In genomic region chr15:60375255-60375809, GRCh38 we compare ENCODE assay signal across 11 cellular contexts. TPM values are rescaled to one million over a fixed set of nuclear protein-coding genes. Genes with fewer than 3 reads are reported as not detected.
DNase-seq lines count a peak whose midpoint lies in the region; ATAC-seq and TF ChIP-seq lines count a peak whose summit lies in the region.
"Had no signal": no experiment of that assay in that cellular context is flagged by ENCODE, and none has a peak within 500 bp of the region (broad histone marks: within the 10 kb centered on the region; RNA-seq: fewer than 3 reads in every experiment).

No MANE protein-coding gene starts in this region.

- no peak overlapping the region for H3K18ac ChIP-seq in trophoblast cell (ENCODE audit: low read length)

- ATAC-seq in activated CD4-positive, alpha-beta T cell treated with anti-CD3 and anti-CD28 coated beads for 36 hours: no peak
- ATAC-seq in GM19023 (IDR thresholded peaks at IDR 0.05; ENCODE audit: unreplicated experiment): no peak

- DNase-seq in AG04450 (ENCODE audit: low read depth, low spot score): no peak
- peak; percentile 73 for DNase-seq in NCI-H2081 treated with DMSO at 0.1 percent for 48 hours (lab: John Stamatoyannopoulos, UW)
- no peak for DNase-seq in epithelial cell of prostate (ENCODE audit: low read depth, low spot score)
- no peak for DNase-seq in trophoblast cell
- DNase-seq in lower leg skin (ENCODE audit: low spot score in 2 of 2): no peak
- no peak for DNase-seq in globus pallidus (ENCODE audit: low spot score)
- DNase-seq in activated CD4-positive, alpha-beta T cell treated with anti-CD3 and anti-CD28 coated beads for 36 hours: no peak
- DNase-seq: hippocampal formation had no signal

- no peak overlapping the region for H2BK12ac ChIP-seq in trophoblast cell (ENCODE audit: low read length)

- H3K23ac ChIP-seq in trophoblast cell (ENCODE audit: low read length): no peak overlapping the region

- H2BK120ac ChIP-seq in trophoblast cell (ENCODE audit: insufficient read depth, low read length, poor library complexity): no peak overlapping the region

- H4K8ac ChIP-seq in trophoblast cell (ENCODE audit: low read depth, low read length): no peak overlapping the region

- H3K4me1 Mint-ChIP-seq in activated CD4-positive, alpha-beta T cell treated with anti-CD3 and anti-CD28 coated beads for 36 hours: peaks cover 13% of the 10 kb centered on the region
- H3K4me1 Mint-ChIP-seq: CD14-positive monocyte had no signal

- POLR2A ChIA-PET in AG04450 (lab: Yijun Ruan, JAX): interaction anchor here (0.9 to 2.8 kb wide), 6 partner anchors 8 to 25 kb away, joined by 3 to 24 read pairs (median 10); partner anchors contain the start of gene ANXA2
- POLR2A ChIA-PET in activated CD4-positive, alpha-beta T cell treated with anti-CD3 and anti-CD28 coated beads for 36 hours (lab: Charles Lee): no interaction called here

- no peak for TF ChIP-seq POLR2A in lower leg skin (IDR thresholded peaks at IDR 0.05)

- H3K9me3 ChIP-seq in AG04450 (ENCODE audit: control insufficient read depth, insufficient read depth, low read length) (no peaks in the 10 kb centered on the region), trophoblast cell (ENCODE audit: insufficient read depth, low read depth, low read length) (no peaks in the 10 kb centered on the region)

- no peak overlapping the region for H4K12ac ChIP-seq in trophoblast cell (ENCODE audit: low read depth, low read length)

- H3K79me1 ChIP-seq in trophoblast cell (ENCODE audit: low read length): peaks cover 26% of the 10 kb centered on the region

- peaks cover 41 to 56% of the 10 kb centered on the region in 2 experiments for H3K36me3 ChIP-seq in trophoblast cell (ENCODE audit: control insufficient read depth in 1 of 2, insufficient read depth in 2 of 2, low read length in 2 of 2)

- no peak overlapping the region for H3K4me3 ChIP-seq in AG04450 (ENCODE audit: low read depth, low read length)
- H3K4me3 ChIP-seq in trophoblast cell (ENCODE audit: low read depth, low read length): no peak overlapping the region
- H3K4me3 ChIP-seq in lower leg skin (ENCODE audit: low read depth, poor library complexity, severe bottlenecking): no peak overlapping the region

- H3K27ac ChIP-seq in AG04450 (ENCODE audit: low read depth, low read length): peak overlapping the region; percentile 97
- H3K27ac ChIP-seq in epithelial cell of prostate: peak overlapping the region; percentile 100
- H3K27ac ChIP-seq in trophoblast cell (ENCODE audit: low read depth, low read length): peak overlapping the region; percentile 5
- H3K27ac ChIP-seq: KMS-11 had no signal

- intact Hi-C loops in lower leg skin (cut with DNase I; ENCODE audit: low total_unique reads): no loop called here
- intact Hi-C loops in activated CD4-positive, alpha-beta T cell treated with anti-CD3 and anti-CD28 coated beads for 36 hours (cut with DNase I, micrococcal nuclease): no loop called here

- no peak overlapping the region for H3K14ac ChIP-seq in trophoblast cell (ENCODE audit: low read length)

- TF ChIP-seq CTCF in AG04450 (IDR thresholded peaks at IDR 0.05; ENCODE audit: low read depth, low read length): no peak
- no peak for TF ChIP-seq CTCF in lower leg skin (IDR thresholded peaks at IDR 0.05)

- no peak overlapping the region for H3K4me3 Mint-ChIP-seq in activated CD4-positive, alpha-beta T cell treated with anti-CD3 and anti-CD28 coated beads for 36 hours
- H3K4me3 Mint-ChIP-seq: CD14-positive monocyte had no signal

- H3K9ac ChIP-seq in trophoblast cell (ENCODE audit: low read length): no peak overlapping the region
- H3K9ac ChIP-seq: KMS-11 had no signal

- no peak overlapping the region for H3K27ac Mint-ChIP-seq in activated CD4-positive, alpha-beta T cell treated with anti-CD3 and anti-CD28 coated beads for 36 hours

- no peaks in the 10 kb centered on the region for H3K9me3 Mint-ChIP-seq in activated CD4-positive, alpha-beta T cell treated with anti-CD3 and anti-CD28 coated beads for 36 hours (ENCODE audit: low read depth)
- H3K9me3 Mint-ChIP-seq: CD14-positive monocyte had no signal

- peaks cover 9% of the 10 kb centered on the region for H3K79me2 ChIP-seq in trophoblast cell (ENCODE audit: control insufficient read depth, insufficient read depth, low read length, poor library complexity)

- WGBS in trophoblast cell (ENCODE audit: extremely low coverage, insufficient coverage, insufficient read length): no CpG with 5 or more reads among the region's 6 CpGs
- WGBS in lower leg skin, 2 donors: 41 to 45% methylated on average over 6 of the region's 6 CpGs

- H3K27me3 ChIP-seq in AG04450 (ENCODE audit: control insufficient read depth, insufficient read depth, low read length): no peaks in the 10 kb centered on the region
- no peaks in the 10 kb centered on the region for H3K27me3 ChIP-seq in trophoblast cell (ENCODE audit: insufficient read depth, low read length)

- no peak overlapping the region for H3K4me2 ChIP-seq in trophoblast cell (ENCODE audit: low read length)
- H3K4me2 ChIP-seq: KMS-11 had no signal

- H2AK5ac ChIP-seq in trophoblast cell (ENCODE audit: low read length): no peak overlapping the region

- peaks cover 20 to 33% of the 10 kb centered on the region in 2 experiments for H3K4me1 ChIP-seq in trophoblast cell (ENCODE audit: control insufficient read depth in 1 of 2, insufficient read depth in 2 of 2, low read length in 2 of 2)

- H3K27me3 Mint-ChIP-seq in activated CD4-positive, alpha-beta T cell treated with anti-CD3 and anti-CD28 coated beads for 36 hours: no peaks in the 10 kb centered on the region

- H2AFZ ChIP-seq in trophoblast cell (ENCODE audit: insufficient read depth, low read length, poor library complexity): no peak overlapping the region

- H3K4ac ChIP-seq in trophoblast cell (ENCODE audit: low read depth, low read length): no peak overlapping the region

- no peak overlapping the region for H2BK5ac ChIP-seq in trophoblast cell (ENCODE audit: low read depth, low read length, poor library complexity)

- CTCF ChIA-PET in AG04450 (lab: Charles Lee): interaction anchor here (0.5 to 1.8 kb wide), 5 partner anchors 10 to 145 kb away, joined by 3 to 8 read pairs (median 6); no protein-coding TSS in a partner anchor
- CTCF ChIA-PET in activated CD4-positive, alpha-beta T cell treated with anti-CD3 and anti-CD28 coated beads for 36 hours (lab: Charles Lee): interaction anchor here (0.5 to 1.9 kb wide), 3 partner anchors 10 to 777 kb away, joined by 3 to 5 read pairs (median 3); no protein-coding TSS in a partner anchor

- peaks cover 2% of the 10 kb centered on the region for H3K36me3 Mint-ChIP-seq in activated CD4-positive, alpha-beta T cell treated with anti-CD3 and anti-CD28 coated beads for 36 hours (ENCODE audit: low read depth)

- H4K91ac ChIP-seq in trophoblast cell (ENCODE audit: low read depth, low read length): no peak overlapping the region

RNA-seq across cellular contexts. Expression of gene ANXA2, which starts 22.5 kb away (rescaled TPM):
- 4,288 and 4,537 TPM in 2 replicates for polyA plus RNA-seq in AG04450 (2011; rRNA removed)
- 3,312 and 3,619 TPM in 2 replicates for polyA minus RNA-seq in AG04450 (2011; rRNA and poly(A)+ RNA removed)
- polyA plus RNA-seq in trophoblast cell (2013): 2,156 and 2,172 TPM in 2 replicates
- 1,000 to 10,000 TPM; 1,272 to 1,552 (median 1,345) TPM for total RNA-seq in lower leg skin
- total RNA-seq in activated CD4-positive, alpha-beta T cell treated with anti-CD3 and anti-CD28 coated beads for 36 hours: 10 to 100 TPM; 65.9 to 80.2 TPM

Comparison
In these comparisons a context has a peak if more than half of its experiments do, and no peak if none do; other contexts are left out.
1. H3K27ac ChIP-seq: peak in every context shown above with its lines; median percentile 100 in epithelial cell of prostate; 97 in AG04450; 5 in trophoblast cell.
2. RNA of gene ANXA2, which starts 22.5 kb away (total RNA-seq): 1,272 to 1,552 TPM in lower leg skin; 65.9 to 80.2 TPM in activated CD4-positive, alpha-beta T cell treated with anti-CD3 and anti-CD28 coated beads for 36 hours; every median in the first group is over 10 times any median in the second.